ENCODE assay signal across 23 cellular contexts in the genomic region with DNA sequence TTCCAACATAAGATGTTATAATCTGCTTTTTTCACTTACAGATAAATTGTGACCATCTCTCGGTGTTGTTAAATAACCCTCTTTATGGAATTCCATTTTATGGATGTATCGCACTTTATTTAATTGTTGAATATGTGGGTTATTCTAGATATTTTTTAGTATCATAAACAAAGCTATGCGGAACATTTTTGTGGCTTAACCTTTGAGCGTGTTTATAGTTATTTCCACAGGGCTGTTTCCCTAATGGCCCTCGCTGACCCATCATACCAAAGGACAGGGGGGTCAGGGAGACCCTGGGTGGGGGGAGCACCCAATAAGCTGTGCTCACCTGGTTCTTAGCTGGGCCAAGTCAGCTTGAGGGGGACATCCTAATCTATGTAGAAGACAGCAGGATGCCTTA.
"Had no signal": no experiment of that assay in that cellular context is flagged by ENCODE, and none has a peak within 500 bp of the region (broad histone marks: within the 10 kb centered on the region; RNA-seq: fewer than 3 reads in every experiment).

No MANE protein-coding gene starts in this region.

- H3K9ac ChIP-seq: KMS-11 had no signal

- DNase-seq: activated CD4-positive, alpha-beta memory T cell treated with anti-CD3 and anti-CD28 coated beads for 36 hours; activated CD4-positive, alpha-beta T cell treated with anti-CD3 and anti-CD28 coated beads, Interleukin-2, amount 10 ng/mL, durations not matched to agents 24 days and 14 days; activated CD8-positive, alpha-beta memory T cell treated with anti-CD3 and anti-CD28 coated beads for 24 hours; activated gamma-delta T cell treated with Interleukin-2 at 50 U/mL for 16 hours; activated naive CD4-positive, alpha-beta T cell treated with anti-CD3 and anti-CD28 coated beads, Interleukin-2, amount 10 ng/mL, durations not matched to agents 7 days and 5 days; activated naive CD8-positive, alpha-beta T cell treated with anti-CD3 and anti-CD28 coated beads for 36 hours; activated T-cell treated with anti-CD3 and anti-CD28 coated beads, Interleukin-2, amount 50 U/mL, for 48 hours; NCI-H1092; NCI-H1417; NCI-H1694; NCI-H2029; NCI-H2107; NCI-H2171 treated with DMSO at 0.1 percent for 48 hours; NCI-H226; NCI-H526; NCI-H82; OCI-M1; RPMI8226; SHP77 had no signal

- H3K27ac ChIP-seq: KMS-11 had no signal

- H3K4me3 Mint-ChIP-seq: activated CD4-positive, alpha-beta memory T cell treated with anti-CD3 and anti-CD28 coated beads for 36 hours; activated CD4-positive, alpha-beta T cell treated with anti-CD3 and anti-CD28 coated beads, Interleukin-2, amount 10 ng/mL, durations not matched to agents 24 days and 14 days; activated naive CD4-positive, alpha-beta T cell treated with anti-CD3 and anti-CD28 coated beads, Interleukin-2, amount 10 ng/mL, durations not matched to agents 7 days and 5 days; activated naive CD8-positive, alpha-beta T cell treated with anti-CD3 and anti-CD28 coated beads for 36 hours; T-helper 1 cell treated with Interleukin-12 subunit alpha and Interleukin-12 subunit beta and Interleukin-4 antibody, amounts not matched to agents 30 μg/mL and 1 μg/mL, for 36 hours had no signal

- ATAC-seq: activated CD4-positive, CD25-positive, alpha-beta regulatory T cell treated with anti-CD3 and anti-CD28 coated beads, Interleukin-2, amount 50 U/mL, for 24 hours had no signal

- H3K9me3 Mint-ChIP-seq: activated CD4-positive, alpha-beta memory T cell treated with anti-CD3 and anti-CD28 coated beads for 36 hours; activated CD4-positive, alpha-beta T cell treated with anti-CD3 and anti-CD28 coated beads, Interleukin-2, amount 10 ng/mL, durations not matched to agents 24 days and 14 days; activated naive CD4-positive, alpha-beta T cell treated with anti-CD3 and anti-CD28 coated beads, Interleukin-2, amount 10 ng/mL, durations not matched to agents 7 days and 5 days; activated naive CD8-positive, alpha-beta T cell treated with anti-CD3 and anti-CD28 coated beads for 36 hours; activated T-helper 2 cell treated with anti-CD3 and anti-CD28 coated beads, Interferon-gamma antibody, Interleukin-2, Interleukin-4, amounts not matched to agents 10 μg/mL and 5 μg/mL and 100 μg/mL, durations not matched to agents 14 hours and 24 hours and 36 hours; T-helper 1 cell treated with Interleukin-12 subunit alpha and Interleukin-12 subunit beta and Interleukin-4 antibody, amounts not matched to agents 30 μg/mL and 1 μg/mL, for 36 hours had no signal

- H3K27ac Mint-ChIP-seq: activated CD4-positive, alpha-beta memory T cell treated with anti-CD3 and anti-CD28 coated beads for 36 hours; activated CD4-positive, alpha-beta T cell treated with anti-CD3 and anti-CD28 coated beads, Interleukin-2, amount 10 ng/mL, durations not matched to agents 24 days and 14 days; activated naive CD4-positive, alpha-beta T cell treated with anti-CD3 and anti-CD28 coated beads, Interleukin-2, amount 10 ng/mL, durations not matched to agents 7 days and 5 days; activated naive CD8-positive, alpha-beta T cell treated with anti-CD3 and anti-CD28 coated beads for 36 hours; activated T-helper 2 cell treated with anti-CD3 and anti-CD28 coated beads, Interferon-gamma antibody, Interleukin-2, Interleukin-4, amounts not matched to agents 10 μg/mL and 5 μg/mL and 100 μg/mL, durations not matched to agents 14 hours and 24 hours and 36 hours; T-helper 1 cell treated with Interleukin-12 subunit alpha and Interleukin-12 subunit beta and Interleukin-4 antibody, amounts not matched to agents 30 μg/mL and 1 μg/mL, for 36 hours had no signal

- H3K4me1 Mint-ChIP-seq: activated CD4-positive, alpha-beta T cell treated with anti-CD3 and anti-CD28 coated beads, Interleukin-2, amount 10 ng/mL, durations not matched to agents 24 days and 14 days; activated naive CD4-positive, alpha-beta T cell treated with anti-CD3 and anti-CD28 coated beads, Interleukin-2, amount 10 ng/mL, durations not matched to agents 7 days and 5 days; activated naive CD8-positive, alpha-beta T cell treated with anti-CD3 and anti-CD28 coated beads for 36 hours had no signal

- H3K27me3 Mint-ChIP-seq: activated CD4-positive, alpha-beta memory T cell treated with anti-CD3 and anti-CD28 coated beads for 36 hours; activated CD4-positive, alpha-beta T cell treated with anti-CD3 and anti-CD28 coated beads, Interleukin-2, amount 10 ng/mL, durations not matched to agents 24 days and 14 days; activated naive CD8-positive, alpha-beta T cell treated with anti-CD3 and anti-CD28 coated beads for 36 hours had no signal

- H3K36me3 Mint-ChIP-seq: activated CD4-positive, alpha-beta memory T cell treated with anti-CD3 and anti-CD28 coated beads for 36 hours; activated naive CD4-positive, alpha-beta T cell treated with anti-CD3 and anti-CD28 coated beads, Interleukin-2, amount 10 ng/mL, durations not matched to agents 7 days and 5 days; activated naive CD8-positive, alpha-beta T cell treated with anti-CD3 and anti-CD28 coated beads for 36 hours had no signal
